ENCODE assay signal across 8 cellular contexts in genomic region chr7:72830567-72830966, GRCh38. TPM values are rescaled to one million over a fixed set of nuclear protein-coding genes. Genes with fewer than 3 reads are reported as not detected.
DNase-seq lines count a peak whose midpoint lies in the region; ATAC-seq, FAIRE-seq and TF ChIP-seq lines count a peak whose summit lies in the region.
"Not testable (repeated sequence)": the region's sequence is repeated elsewhere in the genome, so short reads cannot be mapped to it uniquely, and the experiment has no call there.

No MANE protein-coding gene starts in this region.

- not testable (repeated sequence) for H3K9me3 Mint-ChIP-seq in CD4-positive, alpha-beta memory T cell; IgD-negative memory B cell

- peak overlapping the region; percentile 93 to 99 (median 98) for H3K4me3 Mint-ChIP-seq in CD4-positive, alpha-beta memory T cell
- peak overlapping the region; percentile 90 to 100 (median 98) for H3K4me3 Mint-ChIP-seq in IgD-negative memory B cell

- peak overlapping the region; percentile 93 to 99 (median 99) for H3K27ac Mint-ChIP-seq in CD4-positive, alpha-beta memory T cell
- H3K27ac Mint-ChIP-seq in IgD-negative memory B cell = peak overlapping the region in 2 of 3 donors; percentile 90 to 96

- CTCF ChIA-PET in CD4-positive, alpha-beta memory T cell (lab: Charles Lee; ENCODE audit: partially characterized antibody) = interaction anchor here (2.1 kb wide), 1 partner anchor 85 kb away, joined by 9 read pairs; no protein-coding TSS in a partner anchor

- peaks cover 15 to 49% (median 34%) of the 10 kb centered on the region in 4 donors for H3K4me1 Mint-ChIP-seq in CD4-positive, alpha-beta memory T cell
- peaks cover 11 to 21% (median 12%) of the 10 kb centered on the region in 3 donors for H3K4me1 Mint-ChIP-seq in IgD-negative memory B cell

- WGBS in esophagus muscularis mucosa = 12% methylated on average over 5 of the region's 5 CpGs
- 18% methylated on average over 3 of the region's 5 CpGs for WGBS in right lobe of liver (ENCODE audit: insufficient coverage, low coverage, low lambda C conversion rate, missing lambda C conversion rate)
- 15 to 29% methylated on average over 3 to 5 of the region's 5 CpGs for WGBS in pancreas, 2 donors
- WGBS in tibial nerve, 2 donors = 32 to 34% methylated on average over 5 of the region's 5 CpGs

- not testable (repeated sequence) for TF ChIP-seq POLR2A in esophagus muscularis mucosa (IDR thresholded peaks at IDR 0.05; ENCODE audit: low read depth); right lobe of liver (IDR thresholded peaks at IDR 0.05); tibial nerve (IDR thresholded peaks at IDR 0.05)

- peak overlapping the region; percentile 94 for H3K27ac ChIP-seq in CD4-positive, alpha-beta memory T cell (ENCODE audit: low read depth, low read length)
- H3K27ac ChIP-seq in VCaP (peak overlapping the region; percentile 83; the same call in 1 of the 2 replicates), esophagus muscularis mucosa (replicated peaks in 1 of 4) (peak overlapping the region; percentile 90 to 99 (median 97)), right lobe of liver (peak overlapping the region in 2 of 3 donors; percentile 7 to 82), pancreas (peak overlapping the region in 3 of 4 donors; percentile 90 to 93 (median 91)), tibial nerve (peak overlapping the region; percentile 79 to 98 (median 97))

- not testable (repeated sequence) for DNase-seq in CD4-positive, alpha-beta memory T cell; esophagus muscularis mucosa (ENCODE audit: extremely low spot score); right lobe of liver; pancreas; tibial nerve (ENCODE audit: low spot score in 2 of 2)
- peak; percentile 8 for DNase-seq in astrocyte of the hippocampus (ENCODE audit: low read depth, low spot score)

- not testable (repeated sequence) for FAIRE-seq in pancreas (lab: Jason Lieb, UNC)

- ATAC-seq in right lobe of liver, pancreas: not testable (repeated sequence)

- not testable (repeated sequence) for H3K27me3 ChIP-seq in CD4-positive, alpha-beta memory T cell (ENCODE audit: insufficient read depth, low read length); esophagus muscularis mucosa; right lobe of liver; pancreas; tibial nerve

- intact Hi-C loops in CD4-positive, alpha-beta memory T cell (cut with micrococcal nuclease); esophagus muscularis mucosa (cut with DNase I); right lobe of liver (cut with DNase I); pancreas (cut with DNase I): not testable (repeated sequence)

- not testable (repeated sequence) for H3K27me3 Mint-ChIP-seq in CD4-positive, alpha-beta memory T cell; IgD-negative memory B cell

- POLR2A ChIA-PET in CD4-positive, alpha-beta memory T cell (lab: Charles Lee; ENCODE audit: partially characterized antibody) = interaction anchor here (0.7 to 1.2 kb wide), 2 partner anchors 86 to 478 kb away, joined by 3 to 4 read pairs; partner anchors contain the start of gene NSUN5

- TF ChIP-seq CTCF in VCaP (conservative IDR thresholded peaks at IDR 0.05); esophagus muscularis mucosa (IDR thresholded peaks at IDR 0.05); right lobe of liver (IDR thresholded peaks at IDR 0.05); pancreas (IDR thresholded peaks at IDR 0.05); tibial nerve (IDR thresholded peaks at IDR 0.05): not testable (repeated sequence)

- H3K36me3 ChIP-seq in CD4-positive, alpha-beta memory T cell (ENCODE audit: insufficient read depth, low read length) = peaks cover 18% of the 10 kb centered on the region
- H3K36me3 ChIP-seq in esophagus muscularis mucosa (peaks cover 28 to 49% (median 38%) of the 10 kb centered on the region in 4 donors), right lobe of liver (peaks cover 0 to 40% (median 17%) of the 10 kb centered on the region in 4 donors), pancreas (peaks cover 6 to 17% (median 15%) of the 10 kb centered on the region in 3 donors), tibial nerve (peaks cover 2 to 38% (median 13%) of the 10 kb centered on the region in 3 donors)

- TF ChIP-seq EP300 in esophagus muscularis mucosa (IDR thresholded peaks at IDR 0.05); tibial nerve (IDR thresholded peaks at IDR 0.05): not testable (repeated sequence)

- H3K4me1 ChIP-seq in CD4-positive, alpha-beta memory T cell (ENCODE audit: insufficient read depth, low read length) = peaks cover 32% of the 10 kb centered on the region
- H3K4me1 ChIP-seq in esophagus muscularis mucosa (peaks cover 22 to 43% (median 40%) of the 10 kb centered on the region in 4 donors), pancreas (peaks cover 5 to 18% (median 13%) of the 10 kb centered on the region in 3 donors), tibial nerve (peaks cover 0 to 37% (median 14%) of the 10 kb centered on the region in 4 donors)
- H3K4me1 ChIP-seq in right lobe of liver = not testable (repeated sequence)

- H3K36me3 Mint-ChIP-seq in CD4-positive, alpha-beta memory T cell = peaks cover 20 to 42% of the 10 kb centered on the region in 2 donors
- not testable (repeated sequence) for H3K36me3 Mint-ChIP-seq in IgD-negative memory B cell

- not testable (repeated sequence) for H3K9me3 ChIP-seq in CD4-positive, alpha-beta memory T cell (ENCODE audit: control insufficient read depth in 1 of 2, low read length in 2 of 2); esophagus muscularis mucosa; right lobe of liver; pancreas; tibial nerve

- H3K4me3 ChIP-seq in CD4-positive, alpha-beta memory T cell (ENCODE audit: low read length in 2 of 2) = peak overlapping the region in 1 of 2 donors; percentile 81
- H3K4me3 ChIP-seq in esophagus muscularis mucosa (peak overlapping the region; percentile 61 to 89 (median 74)), right lobe of liver (peak overlapping the region; percentile 72 to 73 (median 72)), pancreas (peak overlapping the region in 3 of 4 donors; percentile 52 to 65 (median 61)), tibial nerve (peak overlapping the region; percentile 66 to 85 (median 72))

RNA-seq across cellular contexts. Expression of gene TYW1B, which starts 2.6 kb away (rescaled TPM):
- 1 to 10 TPM; 7.7 to 8.4 TPM for total RNA-seq in CD4-positive, alpha-beta memory T cell
- 1 to 10 TPM in 1 of 2 donors, under 1 TPM in 1; 0.30 to 2.3 TPM for polyA plus RNA-seq in CD4-positive, alpha-beta memory T cell
- polyA plus RNA-seq in IgD-negative memory B cell (3.6 TPM), pancreas (1 to 10 TPM; 1.3 to 2.1 TPM)
- total RNA-seq in esophagus muscularis mucosa (1 to 10 TPM in 3 of 4 donors, under 1 TPM in 1; 0.99 to 4.3 (median 1.5) TPM), right lobe of liver (10 to 100 TPM in 1 of 6 experiments, 1 to 10 TPM in 5; 1.2 to 10.1 (median 2.5) TPM), pancreas (1 to 10 TPM in 5 of 6 donors, under 1 TPM in 1; 0.92 to 5.7 (median 1.8) TPM), tibial nerve (1 to 10 TPM; 2.4 to 7.1 (median 6.1) TPM)

Comparison
In these comparisons a context has a peak if more than half of its experiments do, and no peak if none do; other contexts are left out.
1. H3K27ac ChIP-seq: peak in every context shown above with its lines; median percentile 97 in esophagus muscularis mucosa; 97 in tibial nerve; 94 in CD4-positive, alpha-beta memory T cell; 91 in pancreas; 83 in VCaP; 44 in right lobe of liver.